ENCODE assay signal across 1 cellular context in the genomic region with DNA sequence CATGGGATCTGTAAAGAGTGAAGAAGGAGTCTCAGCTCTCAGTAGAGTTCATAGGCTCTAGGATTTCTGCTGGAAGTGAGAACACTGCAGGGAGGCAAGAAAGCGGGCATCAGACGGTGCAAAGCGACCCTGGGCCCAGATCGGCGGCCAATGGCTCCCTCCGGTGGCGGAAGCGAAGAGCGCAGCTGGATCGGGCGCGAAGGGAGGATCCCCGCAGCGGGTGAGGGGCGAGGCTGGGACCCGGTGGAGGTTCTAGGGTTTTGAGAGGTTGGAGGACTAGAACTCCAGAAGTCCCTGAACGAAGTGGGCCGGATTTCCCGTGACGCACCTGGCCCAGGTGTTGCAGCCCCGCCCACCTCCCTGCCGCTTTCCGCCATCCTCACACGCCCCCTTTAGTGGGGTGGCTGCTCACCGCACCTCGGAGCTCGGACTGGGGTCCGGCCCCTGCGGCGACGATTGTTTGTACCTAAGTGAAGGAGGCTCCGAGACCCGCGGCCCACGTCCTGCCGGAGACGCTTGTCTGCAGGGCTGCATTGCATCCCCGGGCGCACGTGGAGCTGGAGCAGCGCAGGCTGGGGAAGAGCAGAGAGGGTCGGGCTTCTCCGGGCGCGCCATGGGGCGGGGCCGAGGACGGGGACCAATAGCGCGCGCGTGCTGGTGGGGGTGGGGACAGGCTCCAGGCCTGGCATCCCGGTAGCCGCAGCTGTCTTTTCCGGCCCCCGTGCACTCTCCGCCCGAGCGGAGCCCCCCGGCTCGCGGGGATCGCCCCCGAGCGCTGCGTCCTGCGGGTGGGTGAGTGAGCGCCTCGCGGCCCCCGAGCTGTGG.
TF ChIP-seq lines count a peak whose summit lies in the region.

A gene with protein sequence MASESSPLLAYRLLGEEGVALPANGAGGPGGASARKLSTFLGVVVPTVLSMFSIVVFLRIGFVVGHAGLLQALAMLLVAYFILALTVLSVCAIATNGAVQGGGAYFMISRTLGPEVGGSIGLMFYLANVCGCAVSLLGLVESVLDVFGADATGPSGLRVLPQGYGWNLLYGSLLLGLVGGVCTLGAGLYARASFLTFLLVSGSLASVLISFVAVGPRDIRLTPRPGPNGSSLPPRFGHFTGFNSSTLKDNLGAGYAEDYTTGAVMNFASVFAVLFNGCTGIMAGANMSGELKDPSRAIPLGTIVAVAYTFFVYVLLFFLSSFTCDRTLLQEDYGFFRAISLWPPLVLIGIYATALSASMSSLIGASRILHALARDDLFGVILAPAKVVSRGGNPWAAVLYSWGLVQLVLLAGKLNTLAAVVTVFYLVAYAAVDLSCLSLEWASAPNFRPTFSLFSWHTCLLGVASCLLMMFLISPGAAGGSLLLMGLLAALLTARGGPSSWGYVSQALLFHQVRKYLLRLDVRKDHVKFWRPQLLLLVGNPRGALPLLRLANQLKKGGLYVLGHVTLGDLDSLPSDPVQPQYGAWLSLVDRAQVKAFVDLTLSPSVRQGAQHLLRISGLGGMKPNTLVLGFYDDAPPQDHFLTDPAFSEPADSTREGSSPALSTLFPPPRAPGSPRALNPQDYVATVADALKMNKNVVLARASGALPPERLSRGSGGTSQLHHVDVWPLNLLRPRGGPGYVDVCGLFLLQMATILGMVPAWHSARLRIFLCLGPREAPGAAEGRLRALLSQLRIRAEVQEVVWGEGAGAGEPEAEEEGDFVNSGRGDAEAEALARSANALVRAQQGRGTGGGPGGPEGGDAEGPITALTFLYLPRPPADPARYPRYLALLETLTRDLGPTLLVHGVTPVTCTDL (plus strand): TSS at position 666 of the 825 bp plus-strand sequence. CDS start 1,485 bp downstream, outside the sequence.

TF ChIP-seq in HepG2, 621 proteins besides CTCF, POLR2A, EP300 and RAD21 (continued from another document and continues in another):
- TF ChIP-seq PATZ1 (CRISPR knock-in tag; IDR thresholded peaks at IDR 0.05) = peak; percentile 56; the same call in 1 of the 2 replicates
- TF ChIP-seq ZNF138 (CRISPR knock-in tag; IDR thresholded peaks at IDR 0.05; ENCODE audit: low read depth) = no peak
- TF ChIP-seq, protein P1, sequence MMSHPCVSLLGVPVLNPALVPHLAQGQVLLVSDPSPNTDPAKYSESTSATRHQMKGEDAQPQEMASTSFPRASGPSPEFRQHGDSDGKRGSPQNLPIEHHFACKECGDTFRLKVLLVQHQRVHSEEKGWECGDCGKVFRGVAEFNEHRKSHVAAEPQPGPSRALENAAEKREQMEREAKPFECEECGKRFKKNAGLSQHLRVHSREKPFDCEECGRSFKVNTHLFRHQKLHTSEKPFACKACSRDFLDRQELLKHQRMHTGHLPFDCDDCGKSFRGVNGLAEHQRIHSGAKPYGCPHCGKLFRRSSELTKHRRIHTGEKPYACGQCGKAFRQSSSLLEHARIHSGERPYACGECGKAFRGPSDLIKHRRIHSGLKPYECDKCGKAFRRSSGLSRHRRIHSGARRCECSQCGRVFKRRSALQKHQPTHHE (CRISPR knock-in tag; IDR thresholded peaks at IDR 0.05; ENCODE audit: borderline replicate concordance) = peak; percentile 52; the same call in 1 of the 2 replicates
- TF ChIP-seq CBX2 (IDR thresholded peaks at IDR 0.05; ENCODE audit: low read depth, low read length) = no peak
- TF ChIP-seq CBX2 (CRISPR knock-in tag; IDR thresholded peaks at IDR 0.05; ENCODE audit: low read depth) = no peak
- TF ChIP-seq REL (CRISPR knock-in tag; conservative IDR thresholded peaks at IDR 0.05) = 0 out of 2 replicates have a peak, but pooled peaks have one; percentile 43
- TF ChIP-seq NFKBIZ (CRISPR knock-in tag; IDR thresholded peaks at IDR 0.05) = no peak
- TF ChIP-seq MTF2 (CRISPR knock-in tag; IDR thresholded peaks at IDR 0.05; ENCODE audit: borderline replicate concordance) = no peak
- no peak for TF ChIP-seq ETS1 (CRISPR knock-in tag; IDR thresholded peaks at IDR 0.05)
- TF ChIP-seq, protein P2, sequence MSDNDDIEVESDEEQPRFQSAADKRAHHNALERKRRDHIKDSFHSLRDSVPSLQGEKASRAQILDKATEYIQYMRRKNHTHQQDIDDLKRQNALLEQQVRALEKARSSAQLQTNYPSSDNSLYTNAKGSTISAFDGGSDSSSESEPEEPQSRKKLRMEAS (IDR thresholded peaks at IDR 0.05) = peak; percentile 98
- no peak for TF ChIP-seq ZNF839 (CRISPR knock-in tag; IDR thresholded peaks at IDR 0.05; ENCODE audit: borderline replicate concordance)
- TF ChIP-seq HHEX (CRISPR knock-in tag; IDR thresholded peaks at IDR 0.05) = no peak
- no peak for TF ChIP-seq HNRNPL (IDR thresholded peaks at IDR 0.05; ENCODE audit: low read depth, low read length)
- peak; percentile 99 for TF ChIP-seq STAG1 (CRISPR knock-in tag; IDR thresholded peaks at IDR 0.05)
- TF ChIP-seq, protein P3, sequence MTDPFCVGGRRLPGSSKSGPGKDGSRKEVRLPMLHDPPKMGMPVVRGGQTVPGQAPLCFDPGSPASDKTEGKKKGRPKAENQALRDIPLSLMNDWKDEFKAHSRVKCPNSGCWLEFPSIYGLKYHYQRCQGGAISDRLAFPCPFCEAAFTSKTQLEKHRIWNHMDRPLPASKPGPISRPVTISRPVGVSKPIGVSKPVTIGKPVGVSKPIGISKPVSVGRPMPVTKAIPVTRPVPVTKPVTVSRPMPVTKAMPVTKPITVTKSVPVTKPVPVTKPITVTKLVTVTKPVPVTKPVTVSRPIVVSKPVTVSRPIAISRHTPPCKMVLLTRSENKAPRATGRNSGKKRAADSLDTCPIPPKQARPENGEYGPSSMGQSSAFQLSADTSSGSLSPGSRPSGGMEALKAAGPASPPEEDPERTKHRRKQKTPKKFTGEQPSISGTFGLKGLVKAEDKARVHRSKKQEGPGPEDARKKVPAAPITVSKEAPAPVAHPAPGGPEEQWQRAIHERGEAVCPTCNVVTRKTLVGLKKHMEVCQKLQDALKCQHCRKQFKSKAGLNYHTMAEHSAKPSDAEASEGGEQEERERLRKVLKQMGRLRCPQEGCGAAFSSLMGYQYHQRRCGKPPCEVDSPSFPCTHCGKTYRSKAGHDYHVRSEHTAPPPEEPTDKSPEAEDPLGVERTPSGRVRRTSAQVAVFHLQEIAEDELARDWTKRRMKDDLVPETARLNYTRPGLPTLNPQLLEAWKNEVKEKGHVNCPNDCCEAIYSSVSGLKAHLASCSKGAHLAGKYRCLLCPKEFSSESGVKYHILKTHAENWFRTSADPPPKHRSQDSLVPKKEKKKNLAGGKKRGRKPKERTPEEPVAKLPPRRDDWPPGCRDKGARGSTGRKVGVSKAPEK (CRISPR knock-in tag; IDR thresholded peaks at IDR 0.05; ENCODE audit: borderline replicate concordance) = 0 out of 2 replicates have a peak, but pooled peaks have one; percentile 27
- TF ChIP-seq FOXM1 (CRISPR knock-in tag; IDR thresholded peaks at IDR 0.05) = no peak
- TF ChIP-seq ZNF597 (CRISPR knock-in tag; IDR thresholded peaks at IDR 0.05) = no peak
- TF ChIP-seq SRSF4 (IDR thresholded peaks at IDR 0.05; ENCODE audit: low read depth, low read length, poor library complexity, severe bottlenecking) = no peak
- TF ChIP-seq ZBTB33 (CRISPR knock-in tag; IDR thresholded peaks at IDR 0.05) = 0 out of 2 replicates have a peak, but pooled peaks have one; percentile 30
- TF ChIP-seq SMC3 (IDR thresholded peaks at IDR 0.05; ENCODE audit: low read length) = peak; percentile 72
- TF ChIP-seq SRSF9 (IDR thresholded peaks at IDR 0.05; ENCODE audit: borderline replicate concordance, insufficient read depth, low read depth, low read length, poor library complexity, severe bottlenecking) = no peak
- peak; percentile 21; the same call in 1 of the 2 replicates for TF ChIP-seq HMG20A (CRISPR knock-in tag; IDR thresholded peaks at IDR 0.05; ENCODE audit: borderline replicate concordance)
- TF ChIP-seq TRIM22 (IDR thresholded peaks at IDR 0.05) = no peak
- peak; percentile 89; the same call in 1 of the 2 replicates for TF ChIP-seq ZFP91 (CRISPR knock-in tag; IDR thresholded peaks at IDR 0.05; ENCODE audit: borderline replicate concordance)
- 0 out of 2 replicates have a peak, but pooled peaks have one; percentile 73 for TF ChIP-seq ZNF607 (CRISPR knock-in tag; IDR thresholded peaks at IDR 0.05; ENCODE audit: borderline replicate concordance)
- TF ChIP-seq RARA (CRISPR knock-in tag; IDR thresholded peaks at IDR 0.05) = no peak
- TF ChIP-seq ZNF281 (CRISPR knock-in tag; IDR thresholded peaks at IDR 0.05; ENCODE audit: borderline replicate concordance) = 0 out of 2 replicates have a peak, but pooled peaks have one; percentile 51
- TF ChIP-seq NRL (CRISPR knock-in tag; IDR thresholded peaks at IDR 0.05; ENCODE audit: borderline replicate concordance) = no peak; the same call in 1 of the 2 replicates
- peak; percentile 75 for TF ChIP-seq ZNF263 (CRISPR knock-in tag; IDR thresholded peaks at IDR 0.05)
